In genomic region chr20:50670126-50670862, GRCh38 we compare ENCODE assay signal across 1 cellular context.
TF ChIP-seq lines count a peak whose summit lies in the region.

No MANE protein-coding gene starts in this region.

TF ChIP-seq in GM23338, 12 proteins besides CTCF, POLR2A, EP300 and RAD21 (continued from another document):
- no peak for TF ChIP-seq ZNF462 (CRISPR knock-in tag; IDR thresholded peaks at IDR 0.05)
TF ChIP-seq in GM23338: peak in this region for 0.
